16 cellular contexts compared by ENCODE assay signal in the genomic region with DNA sequence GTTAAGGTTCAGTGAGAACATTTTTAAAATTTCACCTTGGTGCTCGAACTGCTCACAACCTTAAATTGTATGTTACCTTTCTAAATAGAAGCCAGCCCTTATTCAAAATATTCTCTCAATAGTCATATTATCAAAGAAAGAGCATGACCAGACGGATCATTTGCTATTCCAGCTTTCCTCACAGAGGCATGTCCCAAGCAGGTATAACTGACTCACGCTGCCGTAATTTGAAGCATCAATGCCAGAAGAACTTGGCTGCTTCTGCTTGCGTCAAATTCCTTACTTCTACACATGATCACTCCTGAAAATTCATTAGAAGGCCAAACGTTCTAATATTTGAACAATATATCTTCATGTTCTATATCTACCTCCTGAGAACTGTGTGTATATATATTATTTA.
"Had no signal": no experiment of that assay in that cellular context is flagged by ENCODE, and none has a peak within 500 bp of the region (broad histone marks: within the 10 kb centered on the region; RNA-seq: fewer than 3 reads in every experiment).

No MANE protein-coding gene starts in this region.

- H3K36me3 ChIP-seq: colonic mucosa, neutrophil, thyroid gland had no signal

- DNase-seq: caudate nucleus; colonic mucosa; dermis blood vessel endothelial cell; foreskin melanocyte; head of caudate nucleus; kidney glomerular epithelial cell; mucosa of descending colon; naive thymus-derived CD8-positive, alpha-beta T cell; small intestine; stimulated activated CD4-positive, alpha-beta T cell treated with anti-CD3 and anti-CD28 coated beads, Interleukin-12 subunit alpha, Interleukin-12 subunit beta, amount 100 ng/mL, for 4 hours; stimulated activated naive CD4-positive, alpha-beta T cell treated with Interleukin-2 at 50 U/mL for 16 hours; thyroid gland had no signal

- H2AFZ ChIP-seq: hepatocyte had no signal

- H3K27ac ChIP-seq: colonic mucosa, hepatocyte, neutrophil, right atrium auricular region, thyroid gland had no signal

- H3K4me3 ChIP-seq: colonic mucosa, hepatocyte, mucosa of descending colon, right atrium auricular region, thyroid gland had no signal

- H3K9me3 ChIP-seq: colonic mucosa, mucosa of descending colon, neutrophil, thyroid gland had no signal

- H3K4me2 ChIP-seq: hepatocyte had no signal

- ATAC-seq: left lobe of liver; mucosa of descending colon; naive thymus-derived CD8-positive, alpha-beta T cell had no signal

- H3K4me1 ChIP-seq: colonic mucosa had no signal

- H3K27me3 ChIP-seq: colonic mucosa, hepatocyte, neutrophil, right atrium auricular region, thyroid gland had no signal
